Comparison of ENCODE assay signal across 14 cellular contexts in the genomic region with DNA sequence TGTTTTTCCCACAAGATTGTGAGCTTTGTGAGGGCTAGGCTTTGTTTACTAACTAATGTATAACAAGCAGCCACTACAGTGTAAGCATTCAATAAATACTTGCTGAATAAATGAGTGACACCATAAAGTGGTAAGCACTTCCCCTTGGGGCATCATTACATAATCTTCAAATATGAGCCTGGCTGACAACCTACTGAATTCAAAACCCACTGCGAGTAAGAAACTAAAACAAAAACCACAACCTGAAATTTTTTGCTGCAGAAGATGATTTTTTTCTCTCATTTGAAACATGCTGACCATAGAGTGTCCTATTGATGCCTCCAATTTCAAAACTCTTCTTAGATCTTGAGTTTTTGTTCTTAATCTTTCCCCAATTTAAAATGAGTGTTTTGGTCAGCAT.
DNase-seq lines count a peak whose midpoint lies in the region; ATAC-seq lines count a peak whose summit lies in the region.
"Had no signal": no experiment of that assay in that cellular context is flagged by ENCODE, and none has a peak within 500 bp of the region (broad histone marks: within the 10 kb centered on the region; RNA-seq: fewer than 3 reads in every experiment).

No MANE protein-coding gene starts in this region.

- H3K27me3 ChIP-seq in effector memory CD4-positive, alpha-beta T cell (replicated peaks; ENCODE audit: control insufficient read depth, insufficient read depth, low read length, poor library complexity, severe bottlenecking), result no peaks in the 10 kb centered on the region
- H3K27me3 ChIP-seq: esophagus muscularis mucosa, uterus had no signal

- no peaks in the 10 kb centered on the region for H3K9me3 ChIP-seq in effector memory CD4-positive, alpha-beta T cell (ENCODE audit: control insufficient read depth, low read length)
- H3K9me3 ChIP-seq: esophagus muscularis mucosa, uterus had no signal

- no peaks in the 10 kb centered on the region for H3K36me3 ChIP-seq in effector memory CD4-positive, alpha-beta T cell (ENCODE audit: control insufficient read depth, insufficient read depth, low read length)
- H3K36me3 ChIP-seq: esophagus muscularis mucosa, uterus had no signal

- DNase-seq in MV-4-11 (lab: John Stamatoyannopoulos, UW), result peak; percentile 43
- no peak for DNase-seq in effector memory CD4-positive, alpha-beta T cell
- DNase-seq in activated naive CD4-positive, alpha-beta T cell treated with anti-CD3 and anti-CD28 coated beads, Interleukin-2, amount 50 U/mL, for 16 hours, result no peak
- no peak for DNase-seq in medulla oblongata (ENCODE audit: extremely low spot score)
- no peak for DNase-seq in stimulated activated CD4-positive, alpha-beta T cell treated with anti-CD3 and anti-CD28 coated beads, Interleukin-2, amount 100 ng/mL, for 48 hours
- DNase-seq: CD8-positive, alpha-beta memory T cell; islet precursor cell; NCI-H1092 treated with DMSO at 0.1 percent for 48 hours; stimulated activated naive CD8-positive, alpha-beta T cell treated with anti-CD3 and anti-CD28 coated beads, Interleukin-15, Interleukin-2, amounts not matched to agents 100 U/mL and 50 U/mL, for 24 hours; uterus had no signal

- no peak overlapping the region for H3K4me3 ChIP-seq in effector memory CD4-positive, alpha-beta T cell (ENCODE audit: insufficient read depth, low read depth, low read length, poor library complexity, severe bottlenecking)
- H3K4me3 ChIP-seq: esophagus muscularis mucosa, uterus had no signal

- no peak overlapping the region for H3K27ac ChIP-seq in effector memory CD4-positive, alpha-beta T cell (ENCODE audit: insufficient read depth, low read length, poor library complexity, severe bottlenecking)
- H3K27ac ChIP-seq: esophagus muscularis mucosa, uterus had no signal

- H3K4me1 ChIP-seq in effector memory CD4-positive, alpha-beta T cell (ENCODE audit: control insufficient read depth, insufficient read depth, low read length, poor library complexity, severe bottlenecking), result no peaks in the 10 kb centered on the region
- H3K4me1 ChIP-seq: esophagus muscularis mucosa, uterus had no signal

- peak; percentile 68 for ATAC-seq in GM18498 (IDR thresholded peaks at IDR 0.05; ENCODE audit: unreplicated experiment)
- peak; percentile 56 for ATAC-seq in GM19328 (IDR thresholded peaks at IDR 0.05; ENCODE audit: unreplicated experiment)
- peak; percentile 83 for ATAC-seq in HG02885 (IDR thresholded peaks at IDR 0.05; ENCODE audit: poor library complexity, unreplicated experiment)
- ATAC-seq: stimulated activated naive CD8-positive, alpha-beta T cell treated with anti-CD3 and anti-CD28 coated beads, Interleukin-15, Interleukin-2, amounts not matched to agents 100 U/mL and 50 U/mL, for 24 hours had no signal
